In the genomic region with DNA sequence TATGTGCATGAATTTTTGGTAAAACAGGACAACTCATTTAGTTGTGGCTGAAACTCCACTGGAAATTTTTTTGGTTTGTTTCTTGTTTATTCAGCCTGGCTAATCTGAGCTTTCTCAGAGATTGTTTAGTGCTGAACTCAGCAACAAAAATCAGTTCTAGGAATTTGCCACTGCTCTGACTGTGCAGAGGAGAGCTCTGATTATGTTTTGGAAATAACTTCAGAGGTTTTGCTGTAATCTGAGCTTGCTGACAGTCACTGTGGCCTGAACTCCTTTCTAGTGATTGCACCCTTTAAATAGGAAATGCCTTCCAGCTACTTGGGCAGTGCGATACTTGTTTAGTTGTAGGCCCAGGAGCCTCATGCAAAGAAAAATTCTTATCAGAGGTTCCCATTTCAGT, we compare ENCODE assay signal across 8 cellular contexts.
DNase-seq lines count a peak whose midpoint lies in the region; ATAC-seq, FAIRE-seq and TF ChIP-seq lines count a peak whose summit lies in the region.

No MANE protein-coding gene starts in this region.

- H3K27me3 ChIP-seq in AG04450 (ENCODE audit: control insufficient read depth, insufficient read depth, low read length), result no peaks in the 10 kb centered on the region
- no peaks in the 10 kb centered on the region for H3K27me3 ChIP-seq in left lung

- no peak for TF ChIP-seq CTCF in AG04450 (IDR thresholded peaks at IDR 0.05; ENCODE audit: low read depth, low read length)
- TF ChIP-seq CTCF in HFFc6 (IDR thresholded peaks at IDR 0.05), result no peak
- TF ChIP-seq CTCF in left lung (IDR thresholded peaks at IDR 0.05), result no peak

- peak; percentile 84 for DNase-seq in AG04450 (ENCODE audit: low read depth, low spot score)
- DNase-seq in HFFc6, result peak; percentile 96
- DNase-seq in activated naive CD8-positive, alpha-beta T cell treated with anti-CD3 and anti-CD28 coated beads, Interleukin-2, amount 10 ng/mL, durations not matched to agents 7 days and 5 days, result no peak
- DNase-seq in left lung, result no peak
- DNase-seq in SW 1271 (lab: John Stamatoyannopoulos, UW), result no peak
- DNase-seq in RCC 7860 (ENCODE audit: low spot score), result no peak
- DNase-seq in DMS153 treated with DMSO at 0.1 percent for 48 hours (lab: John Stamatoyannopoulos, UW; ENCODE audit: unreplicated experiment), result no peak
- DNase-seq in NCI-H748 treated with DMSO at 0.1 percent for 48 hours (lab: John Stamatoyannopoulos, UW), result no peak

- peaks cover 0 to 59% of the 10 kb centered on the region in 2 donors for H3K4me1 ChIP-seq in left lung

- no peak for FAIRE-seq in RCC 7860 (lab: Jason Lieb, UNC)

- POLR2A ChIA-PET in AG04450 (lab: Yijun Ruan, JAX), result interaction anchor here (0.9 to 1.1 kb wide), 2 partner anchors 57 to 60 kb away, joined by 3 to 5 read pairs; a partner anchor contains a TSS
- POLR2A ChIA-PET in activated naive CD8-positive, alpha-beta T cell treated with anti-CD3 and anti-CD28 coated beads, Interleukin-2, amount 10 ng/mL, durations not matched to agents 7 days and 5 days (lab: Charles Lee), result interaction anchor here (1.0 to 5.0 kb wide), 4 partner anchors 22 to 1246 kb away, joined by 4 to 40 read pairs (median 5); a partner anchor contains a TSS

- peaks cover 10% of the 10 kb centered on the region for H3K9me3 Mint-ChIP-seq in HFFc6
- H3K9me3 Mint-ChIP-seq in activated naive CD8-positive, alpha-beta T cell treated with anti-CD3 and anti-CD28 coated beads, Interleukin-2, amount 10 ng/mL, durations not matched to agents 7 days and 5 days, result peaks cover 7% of the 10 kb centered on the region

- peaks cover 47% of the 10 kb centered on the region for H3K4me1 Mint-ChIP-seq in HFFc6 (ENCODE audit: low read depth)
- peaks cover 68% of the 10 kb centered on the region for H3K4me1 Mint-ChIP-seq in activated naive CD8-positive, alpha-beta T cell treated with anti-CD3 and anti-CD28 coated beads, Interleukin-2, amount 10 ng/mL, durations not matched to agents 7 days and 5 days

- H3K27ac ChIP-seq in AG04450 (ENCODE audit: low read depth, low read length), result peak overlapping the region; percentile 79
- H3K27ac ChIP-seq in left lung, result peak overlapping the region; percentile 36 to 84

- ATAC-seq in activated naive CD8-positive, alpha-beta T cell treated with anti-CD3 and anti-CD28 coated beads, Interleukin-2, amount 10 ng/mL, durations not matched to agents 7 days and 5 days (ENCODE audit: low read depth), result peak; percentile 49
- ATAC-seq in left lung, result peak; percentile 79

- peaks cover 0 to 59% of the 10 kb centered on the region in 2 donors for H3K36me3 ChIP-seq in left lung

- H3K9me3 ChIP-seq in AG04450 (ENCODE audit: control insufficient read depth, insufficient read depth, low read length) (peaks cover 3% of the 10 kb centered on the region; the same call in 1 of the 2 replicates), left lung (peaks cover 0 to 7% of the 10 kb centered on the region in 2 donors)

- H3K4me3 Mint-ChIP-seq in HFFc6, result peak overlapping the region; percentile 58
- H3K4me3 Mint-ChIP-seq in activated naive CD8-positive, alpha-beta T cell treated with anti-CD3 and anti-CD28 coated beads, Interleukin-2, amount 10 ng/mL, durations not matched to agents 7 days and 5 days, result peak overlapping the region; percentile 78

- peak overlapping the region; percentile 79 for H3K27ac Mint-ChIP-seq in HFFc6
- peak overlapping the region; percentile 89 for H3K27ac Mint-ChIP-seq in activated naive CD8-positive, alpha-beta T cell treated with anti-CD3 and anti-CD28 coated beads, Interleukin-2, amount 10 ng/mL, durations not matched to agents 7 days and 5 days

- H3K27me3 Mint-ChIP-seq in HFFc6 (ENCODE audit: insufficient read depth), result peaks cover 1% of the 10 kb centered on the region; the same call in 1 of the 2 replicates
- no peaks in the 10 kb centered on the region for H3K27me3 Mint-ChIP-seq in activated naive CD8-positive, alpha-beta T cell treated with anti-CD3 and anti-CD28 coated beads, Interleukin-2, amount 10 ng/mL, durations not matched to agents 7 days and 5 days

- CTCF ChIA-PET in AG04450 (lab: Charles Lee), result interaction anchor here (0.9 to 1.5 kb wide), 4 partner anchors 15 to 374 kb away, joined by 3 to 7 read pairs (median 4); no protein-coding TSS in a partner anchor

- H3K4me3 ChIP-seq in AG04450 (ENCODE audit: low read depth, low read length), result no peak overlapping the region
- no peak overlapping the region for H3K4me3 ChIP-seq in left lung

- intact Hi-C loops in left lung (cut with DNase I), result loop anchor here in 1 of 2 donors (10.0 kb wide), 1 partner anchor 64 kb away; a partner anchor contains a TSS

- H3K36me3 Mint-ChIP-seq in HFFc6 (ENCODE audit: low read depth), result peaks cover 29% of the 10 kb centered on the region
- peaks cover 38% of the 10 kb centered on the region for H3K36me3 Mint-ChIP-seq in activated naive CD8-positive, alpha-beta T cell treated with anti-CD3 and anti-CD28 coated beads, Interleukin-2, amount 10 ng/mL, durations not matched to agents 7 days and 5 days

Comparison
In these comparisons a context has a peak if more than half of its experiments do, and no peak if none do; other contexts are left out.
1. DNase-seq: peak in AG04450 (single experiment) and HFFc6 (single experiment); none in activated naive CD8-positive, alpha-beta T cell treated with anti-CD3 and anti-CD28 coated beads, Interleukin-2, amount 10 ng/mL, durations not matched to agents 7 days and 5 days (single experiment), left lung (0 of 2), SW 1271 (0 of 2), RCC 7860 (single experiment), DMS153 treated with DMSO at 0.1 percent for 48 hours (single experiment) and NCI-H748 treated with DMSO at 0.1 percent for 48 hours (single experiment).